Comparison of ENCODE assay signal across 8 cellular contexts in genomic region chr19:49157445-49158224, GRCh38. TPM values are rescaled to one million over a fixed set of nuclear protein-coding genes. Genes with fewer than 3 reads are reported as not detected.
DNase-seq lines count a peak whose midpoint lies in the region; ATAC-seq and TF ChIP-seq lines count a peak whose summit lies in the region.

TSS of gene TRPM4 (plus strand) at chr19:49157792. CDS start at chr19:49157867, 75 bp downstream.

- peak within 1 kb of the TSS; percentile 95 for H3K4me3 ChIP-seq in epithelial cell of proximal tubule (ENCODE audit: low read depth, low read length)

- ATAC-seq in stimulated activated naive CD8-positive, alpha-beta T cell treated with anti-CD3 and anti-CD28 coated beads, Interleukin-15, Interleukin-2, amounts not matched to agents 100 U/mL and 50 U/mL, for 24 hours = peak; percentile 71

- DNase-seq in NCI-H2081 (lab: John Stamatoyannopoulos, UW) (peak; percentile 73 to 76), NCI-H2081 treated with DMSO at 0.1 percent for 48 hours (lab: John Stamatoyannopoulos, UW) (no peak), NCI-H446 (lab: John Stamatoyannopoulos, UW) (peak; percentile 46 to 82), epithelial cell of proximal tubule (ENCODE audit: low read depth) (no peak), midbrain (lab: John Stamatoyannopoulos, UW) (peak; percentile 54), GM13977 (ENCODE audit: low spot score) (no peak)
- DNase-seq in activated CD8-positive, alpha-beta memory T cell treated with anti-CD3 and anti-CD28 coated beads for 24 hours = peak; percentile 77
- peak; percentile 67 for DNase-seq in stimulated activated naive CD8-positive, alpha-beta T cell treated with anti-CD3 and anti-CD28 coated beads, Interleukin-15, Interleukin-2, amounts not matched to agents 100 U/mL and 50 U/mL, for 24 hours

- TF ChIP-seq CTCF in epithelial cell of proximal tubule (conservative IDR thresholded peaks at IDR 0.05; ENCODE audit: low read depth, low read length) (no peak), GM13977 (IDR thresholded peaks at IDR 0.05; ENCODE audit: extremely low read depth, insufficient read depth, missing control alignments) (no peak)

- in situ Hi-C loops in GM13977 (cut with MboI; ENCODE audit: low pct_unique_long_range_greater_than_20kb, low sequenced_read_pairs, unreplicated experiment) = no loop called here

RNA-seq across cellular contexts. Expression of gene TRPM4, which starts in this region (rescaled TPM):
- total RNA-seq in epithelial cell of proximal tubule = 11.6 and 13.3 TPM in 2 replicates

Comparison
In these comparisons a context has a peak if more than half of its experiments do, and no peak if none do; other contexts are left out.
1. DNase-seq: peak in NCI-H2081 (2 of 2), NCI-H446 (2 of 2), activated CD8-positive, alpha-beta memory T cell treated with anti-CD3 and anti-CD28 coated beads for 24 hours (single experiment), midbrain (single experiment) and stimulated activated naive CD8-positive, alpha-beta T cell treated with anti-CD3 and anti-CD28 coated beads, Interleukin-15, Interleukin-2, amounts not matched to agents 100 U/mL and 50 U/mL, for 24 hours (single experiment); none in NCI-H2081 treated with DMSO at 0.1 percent for 48 hours (single experiment), epithelial cell of proximal tubule (single experiment) and GM13977 (single experiment).